ENCODE assay signal across 36 cellular contexts in the genomic region with DNA sequence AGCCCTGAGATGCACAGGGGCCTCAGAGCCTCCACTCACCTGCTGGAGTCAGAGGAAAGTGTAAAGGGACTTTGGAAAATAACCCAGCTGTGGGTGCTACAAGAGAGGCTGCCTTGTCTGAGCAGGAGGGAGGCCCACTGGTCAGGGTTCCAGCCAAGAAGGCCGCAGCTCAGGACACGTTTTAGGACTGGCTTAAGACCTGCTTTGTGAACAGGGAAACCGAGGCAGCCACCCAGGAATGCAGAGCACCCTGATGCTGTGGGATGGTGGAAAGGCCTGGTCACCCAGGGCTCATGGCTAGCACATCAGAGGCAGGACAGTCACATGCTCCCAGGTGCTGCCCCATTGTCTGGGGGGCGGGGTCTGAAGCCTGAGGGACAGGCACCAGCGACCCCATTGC.
"Had no signal": no experiment of that assay in that cellular context is flagged by ENCODE, and none has a peak within 500 bp of the region (broad histone marks: within the 10 kb centered on the region; RNA-seq: fewer than 3 reads in every experiment).

No MANE protein-coding gene starts in this region.

- DNase-seq: Karpas-422, Kasumi-1, MG63, MM.1S, MV-4-11, NCI-H1048, NCI-H1092, NCI-H1092 treated with DMSO at 0.1 percent for 48 hours, NCI-H1105, NCI-H1105 treated with DMSO at 0.1 percent for 48 hours, NCI-H1417, NCI-H1417 treated with DMSO at 0.1 percent for 48 hours, NCI-H1436, NCI-H1436 treated with DMSO at 0.1 percent for 48 hours, NCI-H146, NCI-H1694, NCI-H1694 treated with DMSO at 0.1 percent for 48 hours, NCI-H187, NCI-H187 treated with DMSO at 0.1 percent for 48 hours, NCI-H1930, NCI-H2029, NCI-H2029 treated with DMSO at 0.1 percent for 48 hours, NCI-H2081, NCI-H2081 treated with DMSO at 0.1 percent for 48 hours, NCI-H2107, NCI-H2171, NCI-H2171 treated with DMSO at 0.1 percent for 48 hours, NCI-H2227 treated with DMSO at 0.1 percent for 48 hours, NCI-H226, NCI-H345, NCI-H446, NCI-H446 treated with DMSO at 0.1 percent for 48 hours, NCI-H510A, NCI-H510A treated with DMSO at 0.1 percent for 48 hours, NCI-H524 had no signal

- H3K4me2 ChIP-seq: KMS-11 had no signal

- H3K27me3 ChIP-seq: MG63 had no signal

- H3K36me3 ChIP-seq: MG63 had no signal

- H3K27ac ChIP-seq: KMS-11 had no signal

- H3K9me3 ChIP-seq: MG63 had no signal

- H3K4me3 ChIP-seq: MG63 had no signal

- H3K9ac ChIP-seq: KMS-11 had no signal
